Comparison of ENCODE assay signal across 17 cellular contexts in genomic region chrX:108126661-108127060, GRCh38.
"Had no signal": no experiment of that assay in that cellular context is flagged by ENCODE, and none has a peak within 500 bp of the region (broad histone marks: within the 10 kb centered on the region; RNA-seq: fewer than 3 reads in every experiment).

No MANE protein-coding gene starts in this region.

- H3K27ac ChIP-seq: ascending aorta, colonic mucosa, tibial artery had no signal

- FAIRE-seq: bronchial epithelial cell, keratinocyte had no signal

- H3K4me1 Mint-ChIP-seq: activated naive CD8-positive, alpha-beta T cell treated with anti-CD3 and anti-CD28 coated beads, Interleukin-2, amount 10 ng/mL, durations not matched to agents 7 days and 5 days had no signal

- DNase-seq: activated CD4-positive, alpha-beta T cell treated with anti-CD3 and anti-CD28 coated beads, Interleukin-2, amount 50 U/mL, for 4 hours; activated CD4-positive, CD25-positive, alpha-beta regulatory T cell treated with anti-CD3 and anti-CD28 coated beads, Interleukin-2, amount 50 U/mL, for 72 hours; activated gamma-delta T cell; activated naive CD8-positive, alpha-beta T cell treated with anti-CD3 and anti-CD28 coated beads, Interleukin-2, amount 10 ng/mL, durations not matched to agents 7 days and 5 days; activated T-cell treated with anti-CD3 and anti-CD28 coated beads, Interleukin-2, amount 50 U/mL, for 4 hours; colonic mucosa; effector CD8-positive, alpha-beta T cell; erythroblast; glutamatergic neuron; midbrain; posterior cingulate gyrus; SHP77; T-helper 2 cell; tibial artery had no signal

- H3K4me1 ChIP-seq: ascending aorta, colonic mucosa had no signal

- H3K4me3 Mint-ChIP-seq: activated naive CD8-positive, alpha-beta T cell treated with anti-CD3 and anti-CD28 coated beads, Interleukin-2, amount 10 ng/mL, durations not matched to agents 7 days and 5 days; activated T-cell treated with anti-CD3 and anti-CD28 coated beads, Interleukin-2, amount 50 U/mL, for 4 hours had no signal

- H3K27me3 ChIP-seq: ascending aorta, colonic mucosa, tibial artery had no signal

- H3K9me3 ChIP-seq: ascending aorta, colonic mucosa, tibial artery had no signal

- H3K27ac Mint-ChIP-seq: activated naive CD8-positive, alpha-beta T cell treated with anti-CD3 and anti-CD28 coated beads, Interleukin-2, amount 10 ng/mL, durations not matched to agents 7 days and 5 days had no signal

- H3K4me3 ChIP-seq: ascending aorta, colonic mucosa, tibial artery had no signal

- H3K36me3 ChIP-seq: ascending aorta, colonic mucosa, tibial artery had no signal

- H3K9me3 Mint-ChIP-seq: activated naive CD8-positive, alpha-beta T cell treated with anti-CD3 and anti-CD28 coated beads, Interleukin-2, amount 10 ng/mL, durations not matched to agents 7 days and 5 days; activated T-cell treated with anti-CD3 and anti-CD28 coated beads, Interleukin-2, amount 50 U/mL, for 4 hours had no signal

- H3K27me3 Mint-ChIP-seq: activated naive CD8-positive, alpha-beta T cell treated with anti-CD3 and anti-CD28 coated beads, Interleukin-2, amount 10 ng/mL, durations not matched to agents 7 days and 5 days had no signal
